32 cellular contexts compared by ENCODE assay signal in genomic region chr10:28788767-28789166, GRCh38.
DNase-seq lines count a peak whose midpoint lies in the region; ATAC-seq, FAIRE-seq and TF ChIP-seq lines count a peak whose summit lies in the region.
"Had no signal": no experiment of that assay in that cellular context is flagged by ENCODE, and none has a peak within 500 bp of the region (broad histone marks: within the 10 kb centered on the region; RNA-seq: fewer than 3 reads in every experiment).

No MANE protein-coding gene starts in this region.

- FAIRE-seq in frontal cortex (lab: Jason Lieb, UNC): peak; percentile 79
- FAIRE-seq: H54 had no signal

- H4K8ac ChIP-seq in H9 (replicated peaks; ENCODE audit: insufficient read length, low read depth, low read length): no peak overlapping the region

- no peak overlapping the region for H3K4me2 ChIP-seq in H9 (ENCODE audit: insufficient read depth, insufficient read length, low read length)

- no peaks in the 10 kb centered on the region for H3K9me3 ChIP-seq in H9 (ENCODE audit: control insufficient read depth, low read depth, low read length)
- H3K9me3 ChIP-seq: right lobe of liver had no signal

- no peak overlapping the region for H3K14ac ChIP-seq in H9 (ENCODE audit: insufficient read depth, low read length)

- H3K23ac ChIP-seq in H9 (ENCODE audit: insufficient read length, low read depth, low read length): no peak overlapping the region

- H2AK5ac ChIP-seq in H9 (ENCODE audit: insufficient read length, low read length): no peak overlapping the region

- H3K27ac Mint-ChIP-seq in neural crest cell (ENCODE audit: unreplicated experiment) (no peak overlapping the region), H9 (no peak overlapping the region)
- H3K27ac Mint-ChIP-seq: activated CD8-positive, alpha-beta memory T cell treated with anti-CD3 and anti-CD28 coated beads, Interleukin-2, amount 10 ng/mL, durations not matched to agents 7 days and 5 days; activated naive CD8-positive, alpha-beta T cell treated with anti-CD3 and anti-CD28 coated beads for 36 hours; dendritic cell treated with granulocyte-macrophage colony-stimulating factor and Interleukin-4, amounts not matched to agents 40 ng/mL and 50 ng/mL, for 4 days; endodermal cell; progenitor cell of endocrine pancreas had no signal

- peak overlapping the region; percentile 91 for H3K27ac ChIP-seq in temporal lobe (ENCODE audit: low read depth, low read length)
- H3K27ac ChIP-seq in H9 (ENCODE audit: insufficient read length, low read depth, low read length): no peak overlapping the region
- H3K27ac ChIP-seq: right lobe of liver had no signal

- H3K27me3 Mint-ChIP-seq in neural crest cell (ENCODE audit: low read depth) (peaks cover 3% of the 10 kb centered on the region), H9 (ENCODE audit: low read depth) (peaks cover 15% of the 10 kb centered on the region)

- H3K36me3 Mint-ChIP-seq in neural crest cell (ENCODE audit: low read depth) (no peaks in the 10 kb centered on the region), H9 (ENCODE audit: insufficient read depth in 1 of 3, low read depth in 3 of 3) (no peaks in the 10 kb centered on the region)
- H3K36me3 Mint-ChIP-seq: activated CD8-positive, alpha-beta memory T cell treated with anti-CD3 and anti-CD28 coated beads, Interleukin-2, amount 10 ng/mL, durations not matched to agents 7 days and 5 days; activated naive CD8-positive, alpha-beta T cell treated with anti-CD3 and anti-CD28 coated beads for 36 hours had no signal

- H3K56ac ChIP-seq in H9 (ENCODE audit: insufficient read length, low read depth, low read length): no peak overlapping the region

- H2BK12ac ChIP-seq in H9 (ENCODE audit: insufficient read length, low read depth, low read length): no peak overlapping the region

- TF ChIP-seq CTCF in neural crest cell (conservative IDR thresholded peaks at IDR 0.05): no peak
- no peak for TF ChIP-seq CTCF in H9 (conservative IDR thresholded peaks at IDR 0.05)

- H3K4me1 Mint-ChIP-seq in neural crest cell (peaks cover 30% of the 10 kb centered on the region), H9 (peaks cover 11 to 17% of the 10 kb centered on the region in 2 experiments)

- no peak overlapping the region for H4K5ac ChIP-seq in H9 (ENCODE audit: insufficient read length, low read depth, low read length)

- no peak for ATAC-seq in GM18909 (IDR thresholded peaks at IDR 0.05; ENCODE audit: poor library complexity, unreplicated experiment)
- no peak for ATAC-seq in HG02623 (IDR thresholded peaks at IDR 0.05; ENCODE audit: unreplicated experiment)
- ATAC-seq: esophagus mucosa, left cardiac atrium, right lobe of liver had no signal

- H3T11ph ChIP-seq in H9 (ENCODE audit: low read length): no peak overlapping the region

- H3K18ac ChIP-seq in H9 (ENCODE audit: insufficient read length, low read depth, low read length): no peak overlapping the region

- no peak overlapping the region for H4K91ac ChIP-seq in H9 (ENCODE audit: insufficient read length, low read depth, low read length)

- H3K4me1 ChIP-seq in H9 (ENCODE audit: insufficient read depth, low read length): no peaks in the 10 kb centered on the region; the same call in 1 of the 2 replicates
- H3K4me1 ChIP-seq: right lobe of liver had no signal

- no peaks in the 10 kb centered on the region for H3K79me1 ChIP-seq in H9 (ENCODE audit: insufficient read depth, low read depth, low read length, poor library complexity, severe bottlenecking)

- H3K9ac ChIP-seq in H9 (ENCODE audit: extremely low read depth, insufficient read length, low read length): no peak overlapping the region

- no peak overlapping the region for H2BK15ac ChIP-seq in H9 (ENCODE audit: low read depth, low read length)

- H3K79me2 ChIP-seq in H9 (ENCODE audit: insufficient read depth, low read length): no peaks in the 10 kb centered on the region

- H4K20me1 ChIP-seq in H9 (ENCODE audit: control insufficient read depth, insufficient read depth, insufficient read length): no peaks in the 10 kb centered on the region

- H3K9me3 Mint-ChIP-seq in neural crest cell (no peaks in the 10 kb centered on the region), H9 (no peaks in the 10 kb centered on the region)
- H3K9me3 Mint-ChIP-seq: activated naive CD8-positive, alpha-beta T cell treated with anti-CD3 and anti-CD28 coated beads for 36 hours; activated T-cell treated with anti-CD3 and anti-CD28 coated beads, Interleukin-2, amount 50 U/mL, for 4 hours; dendritic cell treated with granulocyte-macrophage colony-stimulating factor and Interleukin-4, amounts not matched to agents 40 ng/mL and 50 ng/mL, for 4 days; endodermal cell had no signal

- no peak overlapping the region for H2BK20ac ChIP-seq in H9 (ENCODE audit: low read depth, low read length, poor library complexity, severe bottlenecking)

- H2BK120ac ChIP-seq in H9 (ENCODE audit: low read depth, low read length, poor library complexity, severe bottlenecking): no peak overlapping the region

- no CpG with 5 or more reads among the region's 5 CpGs for WGBS in H9 (ENCODE audit: extremely low coverage, insufficient read length, low lambda C conversion rate)

- H3K4me3 Mint-ChIP-seq in neural crest cell (peak overlapping the region; percentile 19), H9 (no peak overlapping the region)
- H3K4me3 Mint-ChIP-seq: activated CD8-positive, alpha-beta memory T cell treated with anti-CD3 and anti-CD28 coated beads, Interleukin-2, amount 10 ng/mL, durations not matched to agents 7 days and 5 days; activated naive CD8-positive, alpha-beta T cell treated with anti-CD3 and anti-CD28 coated beads for 36 hours; activated T-cell treated with anti-CD3 and anti-CD28 coated beads, Interleukin-2, amount 50 U/mL, for 4 hours; dendritic cell treated with granulocyte-macrophage colony-stimulating factor and Interleukin-4, amounts not matched to agents 40 ng/mL and 50 ng/mL, for 4 days; endodermal cell had no signal

- no peak overlapping the region for H3K4ac ChIP-seq in H9 (ENCODE audit: low read depth, low read length)

- H2BK5ac ChIP-seq in H9 (ENCODE audit: insufficient read length, low read length): no peak overlapping the region

- no peaks in the 10 kb centered on the region for H3K23me2 ChIP-seq in H9 (ENCODE audit: insufficient read length, low read depth, low read length, poor library complexity, severe bottlenecking)

- H2AFZ ChIP-seq in H9 (ENCODE audit: low read length): no peak overlapping the region

- H3K27me3 ChIP-seq in H9 (ENCODE audit: insufficient read depth, low read length): no peaks in the 10 kb centered on the region
- H3K27me3 ChIP-seq: right lobe of liver had no signal

- DNase-seq in amygdala (lab: John Stamatoyannopoulos, UW) (peak in 46 of 56 donors; percentile 5 to 89 (median 47)), frontal cortex (ENCODE audit: low spot score in 2 of 2) (peak in 1 of 2 donors; percentile 33), neural crest cell (ENCODE audit: low read depth, low spot score) (no peak), H9 (no peak)
- DNase-seq: activated CD4-positive, CD25-positive, alpha-beta regulatory T cell; activated CD8-positive, alpha-beta memory T cell treated with anti-CD3 and anti-CD28 coated beads, Interleukin-2, amount 10 ng/mL, durations not matched to agents 7 days and 5 days; activated gamma-delta T cell; activated naive CD8-positive, alpha-beta T cell treated with anti-CD3 and anti-CD28 coated beads for 36 hours; activated T-cell treated with anti-CD3 and anti-CD28 coated beads, Interleukin-2, amount 50 U/mL, for 4 hours; central memory CD4-positive, alpha-beta T cell; DND-41; endodermal cell; foreskin fibroblast; GF-D8; KG1; left cardiac atrium; mammary epithelial cell; NCI-H1105 treated with DMSO at 0.1 percent for 48 hours; NCI-H1930; NCI-H2171 treated with DMSO at 0.1 percent for 48 hours; NCI-H510A; right lobe of liver; stimulated activated CD4-positive, alpha-beta T cell treated with anti-CD3 and anti-CD28 coated beads, Interleukin-2, amount 100 ng/mL, for 48 hours; T-helper 1 cell; trophoblast cell had no signal

Comparison
In these comparisons a context has a peak if more than half of its experiments do, and no peak if none do; other contexts are left out.
1. DNase-seq: peak in amygdala (46 of 56); none in neural crest cell (single experiment) and H9 (single experiment).